1 cellular context compared by ENCODE assay signal in genomic region chr1:39575191-39576015, GRCh38.
TF ChIP-seq lines count a peak whose summit lies in the region.

No MANE protein-coding gene starts in this region.

TF ChIP-seq in HepG2, 621 proteins besides CTCF, POLR2A, EP300 and RAD21 (continued from another document and continues in another):
- TF ChIP-seq, protein P1, sequence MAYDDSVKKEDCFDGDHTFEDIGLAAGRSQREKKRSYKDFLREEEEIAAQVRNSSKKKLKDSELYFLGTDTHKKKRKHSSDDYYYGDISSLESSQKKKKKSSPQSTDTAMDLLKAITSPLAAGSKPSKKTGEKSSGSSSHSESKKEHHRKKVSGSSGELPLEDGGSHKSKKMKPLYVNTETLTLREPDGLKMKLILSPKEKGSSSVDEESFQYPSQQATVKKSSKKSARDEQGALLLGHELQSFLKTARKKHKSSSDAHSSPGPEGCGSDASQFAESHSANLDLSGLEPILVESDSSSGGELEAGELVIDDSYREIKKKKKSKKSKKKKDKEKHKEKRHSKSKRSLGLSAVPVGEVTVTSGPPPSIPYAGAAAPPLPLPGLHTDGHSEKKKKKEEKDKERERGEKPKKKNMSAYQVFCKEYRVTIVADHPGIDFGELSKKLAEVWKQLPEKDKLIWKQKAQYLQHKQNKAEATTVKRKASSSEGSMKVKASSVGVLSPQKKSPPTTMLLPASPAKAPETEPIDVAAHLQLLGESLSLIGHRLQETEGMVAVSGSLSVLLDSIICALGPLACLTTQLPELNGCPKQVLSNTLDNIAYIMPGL (CRISPR knock-in tag; IDR thresholded peaks at IDR 0.05; ENCODE audit: borderline replicate concordance in 1 of 2, low read depth in 1 of 2) = peak in 1 of 2 experiments; percentile 68; a peak in 1 of 4 replicates
- no peak for TF ChIP-seq KAT2B (IDR thresholded peaks at IDR 0.05; ENCODE audit: borderline replicate concordance, low read depth, low read length)
- no peak for TF ChIP-seq NAIF1 (CRISPR knock-in tag; IDR thresholded peaks at IDR 0.05; ENCODE audit: borderline replicate concordance)
- no peak for TF ChIP-seq MXD4 (CRISPR knock-in tag; IDR thresholded peaks at IDR 0.05)
- TF ChIP-seq ZNF720 (CRISPR knock-in tag; IDR thresholded peaks at IDR 0.05) = no peak
- 0 out of 2 replicates have a peak, but pooled peaks have one; percentile 30 for TF ChIP-seq ZNF142 (CRISPR knock-in tag; IDR thresholded peaks at IDR 0.05)
- no peak for TF ChIP-seq ZNF382 (CRISPR knock-in tag; IDR thresholded peaks at IDR 0.05; ENCODE audit: borderline replicate concordance)
- no peak for TF ChIP-seq ZNF569 (CRISPR knock-in tag; IDR thresholded peaks at IDR 0.05; ENCODE audit: borderline replicate concordance)
- TF ChIP-seq, protein P2, sequence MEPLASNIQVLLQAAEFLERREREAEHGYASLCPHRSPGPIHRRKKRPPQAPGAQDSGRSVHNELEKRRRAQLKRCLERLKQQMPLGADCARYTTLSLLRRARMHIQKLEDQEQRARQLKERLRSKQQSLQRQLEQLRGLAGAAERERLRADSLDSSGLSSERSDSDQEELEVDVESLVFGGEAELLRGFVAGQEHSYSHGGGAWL (CRISPR knock-in tag; IDR thresholded peaks at IDR 0.05) = no peak
- no peak for TF ChIP-seq AHDC1 (CRISPR knock-in tag; IDR thresholded peaks at IDR 0.05; ENCODE audit: borderline replicate concordance)
- TF ChIP-seq ZNF605 (CRISPR knock-in tag; IDR thresholded peaks at IDR 0.05) = no peak
- TF ChIP-seq, protein P3, sequence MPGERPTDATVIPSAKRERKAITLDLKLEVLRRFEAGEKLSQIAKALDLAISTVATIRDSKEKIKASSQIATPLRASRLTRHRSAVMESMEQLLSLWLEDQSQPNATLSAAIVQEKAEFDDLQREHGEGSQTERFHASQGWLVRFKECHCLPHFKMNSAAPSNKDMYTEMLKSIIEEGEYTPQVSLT (CRISPR knock-in tag; IDR thresholded peaks at IDR 0.05; ENCODE audit: borderline replicate concordance, low read depth) = 0 out of 2 replicates have a peak, but pooled peaks have one; percentile 38
- TF ChIP-seq IRF2 (CRISPR knock-in tag; IDR thresholded peaks at IDR 0.05) = no peak
- TF ChIP-seq POLR2G (IDR thresholded peaks at IDR 0.05; ENCODE audit: low read depth, low read length) = no peak
- TF ChIP-seq TBX3 (IDR thresholded peaks at IDR 0.05; ENCODE audit: borderline replicate concordance) = 0 out of 2 replicates have a peak, but pooled peaks have one; percentile 6
- TF ChIP-seq, protein P4, sequence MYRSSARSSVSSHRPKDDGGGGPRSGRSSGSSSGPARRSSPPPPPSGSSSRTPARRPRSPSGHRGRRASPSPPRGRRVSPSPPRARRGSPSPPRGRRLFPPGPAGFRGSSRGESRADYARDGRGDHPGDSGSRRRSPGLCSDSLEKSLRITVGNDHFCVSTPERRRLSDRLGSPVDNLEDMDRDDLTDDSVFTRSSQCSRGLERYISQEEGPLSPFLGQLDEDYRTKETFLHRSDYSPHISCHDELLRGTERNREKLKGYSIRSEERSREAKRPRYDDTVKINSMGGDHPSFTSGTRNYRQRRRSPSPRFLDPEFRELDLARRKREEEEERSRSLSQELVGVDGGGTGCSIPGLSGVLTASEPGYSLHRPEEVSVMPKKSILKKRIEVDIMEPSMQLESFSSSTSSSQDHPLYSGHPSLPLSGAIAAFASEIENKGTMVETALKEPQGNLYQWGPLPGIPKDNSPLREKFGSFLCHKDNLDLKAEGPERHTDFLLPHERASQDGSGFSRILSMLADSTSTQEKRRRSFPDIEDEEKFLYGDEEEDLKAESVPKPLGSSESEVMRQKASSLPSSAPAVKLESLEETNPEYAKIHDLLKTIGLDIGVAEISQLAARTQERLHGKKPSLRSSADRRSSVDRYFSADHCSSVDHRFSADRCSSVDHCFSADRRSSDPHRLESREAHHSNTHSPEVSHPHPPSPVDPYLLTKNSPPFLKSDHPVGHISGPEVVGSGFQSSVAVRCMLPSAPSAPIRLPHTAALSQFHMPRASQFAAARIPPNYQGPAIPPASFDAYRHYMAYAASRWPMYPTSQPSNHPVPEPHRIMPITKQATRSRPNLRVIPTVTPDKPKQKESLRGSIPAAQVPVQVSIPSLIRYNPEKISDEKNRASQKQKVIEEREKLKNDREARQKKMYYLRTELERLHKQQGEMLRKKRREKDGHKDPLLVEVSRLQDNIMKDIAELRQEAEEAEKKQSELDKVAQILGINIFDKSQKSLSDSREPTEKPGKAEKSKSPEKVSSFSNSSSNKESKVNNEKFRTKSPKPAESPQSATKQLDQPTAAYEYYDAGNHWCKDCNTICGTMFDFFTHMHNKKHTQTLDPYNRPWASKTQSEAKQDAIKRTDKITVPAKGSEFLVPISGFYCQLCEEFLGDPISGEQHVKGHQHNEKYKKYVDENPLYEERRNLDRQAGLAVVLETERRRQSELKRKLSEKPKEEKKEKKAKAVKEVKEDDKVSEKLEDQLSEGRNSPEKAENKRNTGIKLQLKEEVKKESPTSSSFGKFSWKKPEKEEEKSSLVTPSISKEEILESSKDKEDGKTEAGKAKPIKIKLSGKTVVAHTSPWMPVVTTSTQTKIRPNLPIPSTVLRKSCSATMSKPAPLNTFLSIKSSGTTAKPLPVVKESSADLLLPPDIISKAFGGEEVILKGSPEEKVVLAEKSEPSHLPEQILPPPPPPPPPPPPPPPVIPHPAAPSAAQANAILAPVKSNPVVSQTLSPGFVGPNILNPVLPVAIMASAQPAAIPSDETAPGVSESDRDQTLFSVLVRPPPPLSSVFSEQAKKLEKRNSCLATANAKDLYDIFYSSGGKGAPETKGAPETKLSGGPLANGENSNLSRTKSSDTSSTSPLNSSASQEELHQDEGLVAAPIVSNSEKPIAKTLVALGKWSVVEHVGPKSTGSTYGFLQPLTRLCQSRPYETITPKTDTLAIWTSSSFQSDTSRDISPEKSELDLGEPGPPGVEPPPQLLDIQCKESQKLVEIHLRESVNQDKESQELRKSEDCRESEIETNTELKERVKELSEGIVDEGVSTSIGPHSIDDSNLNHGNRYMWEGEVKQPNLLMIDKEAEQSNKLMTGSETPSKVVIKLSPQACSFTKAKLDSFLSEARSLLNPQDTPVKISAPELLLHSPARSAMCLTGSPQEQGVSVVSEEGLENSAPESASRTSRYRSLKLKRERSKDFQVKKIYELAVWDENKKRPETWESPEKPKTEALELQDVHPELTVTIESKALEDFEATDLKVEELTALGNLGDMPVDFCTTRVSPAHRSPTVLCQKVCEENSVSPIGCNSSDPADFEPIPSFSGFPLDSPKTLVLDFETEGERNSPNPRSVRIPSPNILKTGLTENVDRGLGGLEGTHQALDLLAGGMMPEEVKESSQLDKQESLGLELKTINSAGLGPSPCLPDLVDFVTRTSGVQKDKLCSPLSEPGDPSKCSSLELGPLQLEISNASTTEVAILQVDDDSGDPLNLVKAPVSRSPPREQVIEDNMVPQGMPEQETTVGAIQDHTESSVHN (CRISPR knock-in tag; IDR thresholded peaks at IDR 0.05) = no peak
- no peak for TF ChIP-seq RBM22 (optimal IDR thresholded peaks at IDR 0.05; ENCODE audit: low read length)
- TF ChIP-seq, protein P5, sequence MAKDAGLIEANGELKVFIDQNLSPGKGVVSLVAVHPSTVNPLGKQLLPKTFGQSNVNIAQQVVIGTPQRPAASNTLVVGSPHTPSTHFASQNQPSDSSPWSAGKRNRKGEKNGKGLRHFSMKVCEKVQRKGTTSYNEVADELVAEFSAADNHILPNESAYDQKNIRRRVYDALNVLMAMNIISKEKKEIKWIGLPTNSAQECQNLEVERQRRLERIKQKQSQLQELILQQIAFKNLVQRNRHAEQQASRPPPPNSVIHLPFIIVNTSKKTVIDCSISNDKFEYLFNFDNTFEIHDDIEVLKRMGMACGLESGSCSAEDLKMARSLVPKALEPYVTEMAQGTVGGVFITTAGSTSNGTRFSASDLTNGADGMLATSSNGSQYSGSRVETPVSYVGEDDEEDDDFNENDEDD (CRISPR knock-in tag; IDR thresholded peaks at IDR 0.05; ENCODE audit: borderline replicate concordance) = 0 out of 2 replicates have a peak, but pooled peaks have one; percentile 17
- TF ChIP-seq FOXM1 (CRISPR knock-in tag; IDR thresholded peaks at IDR 0.05) = no peak
- no peak for TF ChIP-seq TFE3 (CRISPR knock-in tag; IDR thresholded peaks at IDR 0.05)
- TF ChIP-seq, protein P6, sequence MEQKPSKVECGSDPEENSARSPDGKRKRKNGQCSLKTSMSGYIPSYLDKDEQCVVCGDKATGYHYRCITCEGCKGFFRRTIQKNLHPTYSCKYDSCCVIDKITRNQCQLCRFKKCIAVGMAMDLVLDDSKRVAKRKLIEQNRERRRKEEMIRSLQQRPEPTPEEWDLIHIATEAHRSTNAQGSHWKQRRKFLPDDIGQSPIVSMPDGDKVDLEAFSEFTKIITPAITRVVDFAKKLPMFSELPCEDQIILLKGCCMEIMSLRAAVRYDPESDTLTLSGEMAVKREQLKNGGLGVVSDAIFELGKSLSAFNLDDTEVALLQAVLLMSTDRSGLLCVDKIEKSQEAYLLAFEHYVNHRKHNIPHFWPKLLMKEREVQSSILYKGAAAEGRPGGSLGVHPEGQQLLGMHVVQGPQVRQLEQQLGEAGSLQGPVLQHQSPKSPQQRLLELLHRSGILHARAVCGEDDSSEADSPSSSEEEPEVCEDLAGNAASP (CRISPR knock-in tag; IDR thresholded peaks at IDR 0.05; ENCODE audit: borderline replicate concordance) = no peak
- TF ChIP-seq REXO4 (CRISPR knock-in tag; IDR thresholded peaks at IDR 0.05; ENCODE audit: borderline replicate concordance) = no peak
- no peak for TF ChIP-seq IRX3 (CRISPR knock-in tag; IDR thresholded peaks at IDR 0.05; ENCODE audit: borderline replicate concordance, low read depth)
